In genomic region chr11:47558695-47559094, GRCh38 we compare ENCODE assay signal across 10 cellular contexts. TPM values are rescaled to one million over a fixed set of nuclear protein-coding genes. Genes with fewer than 3 reads are reported as not detected.
"Had no signal": no experiment of that assay in that cellular context is flagged by ENCODE, and none has a peak within 500 bp of the region (broad histone marks: within the 10 kb centered on the region; RNA-seq: fewer than 3 reads in every experiment).

No MANE protein-coding gene starts in this region.

- ATAC-seq: HepG2 had no signal

- H3K27ac ChIP-seq: GM23248, HL-60 had no signal

- H3K4me3 ChIP-seq: GM23248 had no signal

- DNase-seq: GM23248, GOT3, H7, HCEC 1CT, KBM-7 had no signal

- FAIRE-seq: HepG2 had no signal

RNA-seq across cellular contexts. Expression of gene FAM180B, which starts 27.8 kb away (rescaled TPM):
- total RNA-seq: GM23248, H4, H7, HT1080 had no signal
- polyA plus RNA-seq: GM23248, IgD-negative memory B cell had no signal
